In genomic region chr11:35012467-35013191, GRCh38 we compare ENCODE assay signal across 11 cellular contexts.
A peak's percentile ranks its signal among the peaks of the same experiment; 100 is the strongest.
DNase-seq lines count a peak whose midpoint lies in the region; ATAC-seq and TF ChIP-seq lines count a peak whose summit lies in the region.
"Had no signal": no experiment of that assay in that cellular context is flagged by ENCODE, and none has a peak within 500 bp of the region (broad histone marks: within the 10 kb centered on the region; RNA-seq: fewer than 3 reads in every experiment).

No MANE protein-coding gene starts in this region.

- DNase-seq in GM13977 (ENCODE audit: low spot score) (peak; percentile 28), hepatocyte (ENCODE audit: low spot score) (no peak), T1000 (lab: John Stamatoyannopoulos, UW) (no peak), COR-L47 (lab: John Stamatoyannopoulos, UW) (no peak), NCI-H2196 treated with DMSO at 0.1 percent for 48 hours (lab: John Stamatoyannopoulos, UW; ENCODE audit: unreplicated experiment) (no peak)
- peak; percentile 39 for DNase-seq in activated naive CD8-positive, alpha-beta T cell treated with anti-CD3 and anti-CD28 coated beads, Interleukin-2, amount 10 ng/mL, durations not matched to agents 7 days and 5 days
- DNase-seq: gastrocnemius medialis, NCI-H187, uterus had no signal

- ATAC-seq in GM21423 (IDR thresholded peaks at IDR 0.05; ENCODE audit: unreplicated experiment) (peak; percentile 76), HG03378 (IDR thresholded peaks at IDR 0.05; ENCODE audit: unreplicated experiment) (peak; percentile 76)
- ATAC-seq in activated naive CD8-positive, alpha-beta T cell treated with anti-CD3 and anti-CD28 coated beads, Interleukin-2, amount 10 ng/mL, durations not matched to agents 7 days and 5 days (ENCODE audit: low read depth) = peak; percentile 82
- ATAC-seq: gastrocnemius medialis had no signal

- H3K27me3 Mint-ChIP-seq in activated naive CD8-positive, alpha-beta T cell treated with anti-CD3 and anti-CD28 coated beads, Interleukin-2, amount 10 ng/mL, durations not matched to agents 7 days and 5 days = peaks cover 8% of the 10 kb centered on the region

- peaks cover 3% of the 10 kb centered on the region for H3K36me3 Mint-ChIP-seq in activated naive CD8-positive, alpha-beta T cell treated with anti-CD3 and anti-CD28 coated beads, Interleukin-2, amount 10 ng/mL, durations not matched to agents 7 days and 5 days

- peaks cover 9% of the 10 kb centered on the region for H3K4me1 ChIP-seq in hepatocyte (ENCODE audit: insufficient read depth)
- H3K4me1 ChIP-seq: uterus had no signal

- WGBS in hepatocyte (ENCODE audit: low lambda C conversion rate, missing lambda C conversion rate) = 93% methylated on average over 8 of the region's 8 CpGs

- no peak overlapping the region for H2AFZ ChIP-seq in hepatocyte

- no peak overlapping the region for H3K4me2 ChIP-seq in hepatocyte

- POLR2A ChIA-PET in activated naive CD8-positive, alpha-beta T cell treated with anti-CD3 and anti-CD28 coated beads, Interleukin-2, amount 10 ng/mL, durations not matched to agents 7 days and 5 days (lab: Charles Lee) = interaction anchor here (0.7 to 2.3 kb wide), 12 partner anchors 10 to 162 kb away, joined by 3 to 13 read pairs (median 4); no protein-coding TSS in a partner anchor

- H3K27ac ChIP-seq in hepatocyte = no peak overlapping the region
- H3K27ac ChIP-seq: gastrocnemius medialis had no signal

- H3K79me2 ChIP-seq in hepatocyte = no peaks in the 10 kb centered on the region

- H3K4me1 Mint-ChIP-seq in activated naive CD8-positive, alpha-beta T cell treated with anti-CD3 and anti-CD28 coated beads, Interleukin-2, amount 10 ng/mL, durations not matched to agents 7 days and 5 days = peaks cover 38% of the 10 kb centered on the region

- H3K4me3 ChIP-seq in hepatocyte = no peak overlapping the region
- H3K4me3 ChIP-seq: gastrocnemius medialis, uterus had no signal

- H3K27me3 ChIP-seq in hepatocyte = no peaks in the 10 kb centered on the region
- H3K27me3 ChIP-seq: gastrocnemius medialis, uterus had no signal

- no peaks in the 10 kb centered on the region for H3K36me3 ChIP-seq in hepatocyte (replicated peaks; ENCODE audit: insufficient read depth, low read depth)
- H3K36me3 ChIP-seq: gastrocnemius medialis, uterus had no signal

- H3K9me2 ChIP-seq in hepatocyte (replicated peaks; ENCODE audit: insufficient read depth) = no peaks in the 10 kb centered on the region

- no peaks in the 10 kb centered on the region for H3K9me3 Mint-ChIP-seq in activated naive CD8-positive, alpha-beta T cell treated with anti-CD3 and anti-CD28 coated beads, Interleukin-2, amount 10 ng/mL, durations not matched to agents 7 days and 5 days

- peak overlapping the region; percentile 56 for H3K4me3 Mint-ChIP-seq in activated naive CD8-positive, alpha-beta T cell treated with anti-CD3 and anti-CD28 coated beads, Interleukin-2, amount 10 ng/mL, durations not matched to agents 7 days and 5 days

- H4K20me1 ChIP-seq in hepatocyte (ENCODE audit: insufficient read depth, poor library complexity, severe bottlenecking) = no peaks in the 10 kb centered on the region

- TF ChIP-seq CTCF in GM13977 (IDR thresholded peaks at IDR 0.05; ENCODE audit: extremely low read depth, insufficient read depth, missing control alignments) (no peak), hepatocyte (IDR thresholded peaks at IDR 0.05; ENCODE audit: poor library complexity) (no peak)

- in situ Hi-C loops in GM13977 (cut with MboI; ENCODE audit: low pct_unique_long_range_greater_than_20kb, low sequenced_read_pairs, unreplicated experiment) = loop anchor here (10.0 kb wide), 1 partner anchor 122 kb away; the partner anchor contains the start of gene CD44

- peak overlapping the region; percentile 83 for H3K27ac Mint-ChIP-seq in activated naive CD8-positive, alpha-beta T cell treated with anti-CD3 and anti-CD28 coated beads, Interleukin-2, amount 10 ng/mL, durations not matched to agents 7 days and 5 days

- no peaks in the 10 kb centered on the region for H3K9me3 ChIP-seq in hepatocyte (ENCODE audit: low read depth)
- H3K9me3 ChIP-seq: gastrocnemius medialis, uterus had no signal

Comparison
In these comparisons a context has a peak if more than half of its experiments do, and no peak if none do; other contexts are left out.
1. DNase-seq: peak in GM13977 (single experiment) and activated naive CD8-positive, alpha-beta T cell treated with anti-CD3 and anti-CD28 coated beads, Interleukin-2, amount 10 ng/mL, durations not matched to agents 7 days and 5 days (single experiment); none in hepatocyte (single experiment), T1000 (single experiment), COR-L47 (single experiment) and NCI-H2196 treated with DMSO at 0.1 percent for 48 hours (single experiment).
2. Peak in every context shown above with its lines, with median percentiles within 50 percentile points of each other: ATAC-seq.